In genomic region chr4:38523054-38523453, GRCh38 we compare ENCODE assay signal across 17 cellular contexts.
A peak's percentile ranks its signal among the peaks of the same experiment; 100 is the strongest.
DNase-seq lines count a peak whose midpoint lies in the region; ATAC-seq and TF ChIP-seq lines count a peak whose summit lies in the region.
"Had no signal": no experiment of that assay in that cellular context is flagged by ENCODE, and none has a peak within 500 bp of the region (broad histone marks: within the 10 kb centered on the region; RNA-seq: fewer than 3 reads in every experiment).

No MANE protein-coding gene starts in this region.

- ATAC-seq in Right ventricle myocardium inferior (peak; percentile 53), left ventricle myocardium superior (peak; percentile 55), upper lobe of right lung (peak; percentile 7), GM18907 (IDR thresholded peaks at IDR 0.05; ENCODE audit: unreplicated experiment) (no peak)

- intact Hi-C loops in Right ventricle myocardium inferior (cut with DNase I), result no loop called here
- intact Hi-C loops in left ventricle myocardium inferior (cut with micrococcal nuclease), result no loop called here
- intact Hi-C loops in left ventricle myocardium superior (cut with micrococcal nuclease), result no loop called here
- intact Hi-C loops in upper lobe of right lung (cut with DNase I), result no loop called here
- intact Hi-C loops in testis (cut with DNase I; ENCODE audit: low total_unique reads), result no loop called here

- 68 to 77% methylated on average over 5 of the region's 5 CpGs for WGBS in testis, 2 donors

- H3K27me3 ChIP-seq in left ventricle myocardium inferior (ENCODE audit: low read depth) (no peaks in the 10 kb centered on the region), OCI-LY3 (ENCODE audit: low read depth, low read length) (peaks cover 74% of the 10 kb centered on the region), upper lobe of right lung (no peaks in the 10 kb centered on the region), testis (no peaks in the 10 kb centered on the region)
- H3K27me3 ChIP-seq: SJCRH30 had no signal

- H2AFZ ChIP-seq in OCI-LY3 (ENCODE audit: low read depth, low read length), result no peak overlapping the region

- no peak for TF ChIP-seq CTCF in left ventricle myocardium inferior (IDR thresholded peaks at IDR 0.05; ENCODE audit: borderline replicate concordance)
- no peak for TF ChIP-seq CTCF in OCI-LY3 (IDR thresholded peaks at IDR 0.05; ENCODE audit: low read depth, low read length)
- TF ChIP-seq CTCF in upper lobe of right lung (IDR thresholded peaks at IDR 0.05), result no peak
- no peak for TF ChIP-seq CTCF in testis (IDR thresholded peaks at IDR 0.05)

- H3K9ac ChIP-seq in OCI-LY3 (ENCODE audit: low read length), result no peak overlapping the region

- DNase-seq in Right ventricle myocardium inferior (ENCODE audit: missing footprints) (no peak), left ventricle myocardium inferior (no peak), left ventricle myocardium superior (no peak), upper lobe of right lung (no peak), testis (no peak), pons (ENCODE audit: low spot score) (no peak)
- DNase-seq: DMS79, GOT3, NCI-H1417, NCI-H1930, NCI-H2171, NCI-H774, SJCRH30 had no signal

- no peaks in the 10 kb centered on the region; the same call in 1 of the 2 replicates for H4K20me1 ChIP-seq in OCI-LY3 (ENCODE audit: insufficient read depth, low read length)

- H3K79me2 ChIP-seq in OCI-LY3 (ENCODE audit: low read length), result no peaks in the 10 kb centered on the region

- H3K9me3 ChIP-seq in left ventricle myocardium inferior (replicated peaks) (no peaks in the 10 kb centered on the region), OCI-LY3 (ENCODE audit: insufficient read depth, low read length) (no peaks in the 10 kb centered on the region), upper lobe of right lung (no peaks in the 10 kb centered on the region), testis (no peaks in the 10 kb centered on the region)
- H3K9me3 ChIP-seq: SJCRH30 had no signal

- no peaks in the 10 kb centered on the region for H3K36me3 ChIP-seq in left ventricle myocardium inferior
- no peaks in the 10 kb centered on the region for H3K36me3 ChIP-seq in OCI-LY3 (replicated peaks; ENCODE audit: low read depth, low read length)
- H3K36me3 ChIP-seq in upper lobe of right lung, result no peaks in the 10 kb centered on the region
- no peaks in the 10 kb centered on the region for H3K36me3 ChIP-seq in testis (ENCODE audit: low read depth, missing control alignments)
- H3K36me3 ChIP-seq: SJCRH30 had no signal

- TF ChIP-seq POLR2A in testis (IDR thresholded peaks at IDR 0.05), result no peak

- H3K4me3 ChIP-seq in left ventricle myocardium inferior (no peak overlapping the region), OCI-LY3 (ENCODE audit: low read length) (no peak overlapping the region), upper lobe of right lung (no peak overlapping the region), testis (no peak overlapping the region)
- H3K4me3 ChIP-seq: SJCRH30 had no signal

- peak overlapping the region; percentile 80; the same call in 1 of the 2 replicates for H3K4me2 ChIP-seq in OCI-LY3 (ENCODE audit: low read length)

- H3K4me1 ChIP-seq in left ventricle myocardium inferior (no peaks in the 10 kb centered on the region), OCI-LY3 (ENCODE audit: low read length) (peaks cover 13% of the 10 kb centered on the region), upper lobe of right lung (no peaks in the 10 kb centered on the region), testis (no peaks in the 10 kb centered on the region)
- H3K4me1 ChIP-seq: SJCRH30 had no signal

- H3K27ac ChIP-seq in left ventricle myocardium inferior (replicated peaks) (no peak overlapping the region), OCI-LY3 (ENCODE audit: low read length) (no peak overlapping the region), upper lobe of right lung (no peak overlapping the region), testis (no peak overlapping the region)
- H3K27ac ChIP-seq: 22Rv1, C4-2B, SJCRH30 had no signal
